Comparison of ENCODE assay signal across 28 cellular contexts in the genomic region with DNA sequence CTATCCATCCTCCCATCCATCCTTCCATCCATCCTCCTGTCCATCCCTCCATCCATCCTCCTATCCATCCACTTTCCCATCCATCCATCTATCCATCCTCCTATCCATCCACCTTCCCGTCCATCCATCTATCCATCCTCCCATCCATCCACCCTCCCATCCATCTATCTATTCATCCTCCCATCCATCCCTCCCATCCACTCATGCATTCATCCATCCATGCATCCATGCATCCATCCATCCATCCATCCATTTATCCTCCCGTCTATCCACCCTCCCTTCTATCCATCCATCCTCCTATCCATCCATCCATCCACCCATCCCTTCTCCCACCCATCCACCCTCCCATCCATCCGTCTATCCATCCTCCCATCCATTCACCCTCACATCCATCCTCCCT. TPM values are rescaled to one million over a fixed set of nuclear protein-coding genes. Genes with fewer than 3 reads are reported as not detected.
DNase-seq lines count a peak whose midpoint lies in the region; ATAC-seq, FAIRE-seq and TF ChIP-seq lines count a peak whose summit lies in the region.
"Had no signal": no experiment of that assay in that cellular context is flagged by ENCODE, and none has a peak within 500 bp of the region (broad histone marks: within the 10 kb centered on the region; RNA-seq: fewer than 3 reads in every experiment).

No MANE protein-coding gene starts in this region.

- H3K4me1 ChIP-seq in HEK293 (ENCODE audit: control insufficient read depth, insufficient read depth, low read length) (no peaks in the 10 kb centered on the region), K562 (replicated peaks in 1 of 2; ENCODE audit: control insufficient read depth in 2 of 2, insufficient read depth in 2 of 2, low read length in 2 of 2) (peaks cover 0 to 23% of the 10 kb centered on the region in 2 experiments; a peak in 3 of 5 replicates)
- H3K4me1 ChIP-seq: BE2C had no signal

- H2AFZ ChIP-seq in K562 (ENCODE audit: low read depth, low read length): no peak overlapping the region

- H3K9me3 ChIP-seq in HEK293 (ENCODE audit: control insufficient read depth, insufficient read depth, low read depth, low read length) (no peaks in the 10 kb centered on the region), K562 (replicated peaks; ENCODE audit: control insufficient read depth, insufficient read depth, low read depth, low read length) (no peaks in the 10 kb centered on the region; the same call in 1 of the 2 replicates)
- H3K9me3 ChIP-seq: BE2C, BLaER1 had no signal

- H4K20me1 ChIP-seq in K562 (replicated peaks; ENCODE audit: control insufficient read depth, insufficient read depth, low read length): 0 out of 2 replicates have a peak, but pooled peaks cover 8% of the 10 kb centered on the region
- H4K20me1 ChIP-seq: BLaER1 had no signal

- in situ Hi-C loops in K562 (cut with MboI): no loop called here

- no TSS peak for BruUV-seq in K562 (replicated peaks; lab: Mats Ljungman, UMichigan)

- DNase-seq in K562 (ENCODE audit: extremely low read depth in 1 of 4, low spot score in 3 of 4) (no peak), glutamatergic neuron (no peak), ecto neural progenitor cell (ENCODE audit: low spot score) (no peak)
- DNase-seq: 8988T; ACHN; BE2C; C1 segment of cervical spinal cord; CD4-positive, alpha-beta memory T cell; CD4-positive, CD25-positive, alpha-beta regulatory T cell; CD8-positive, alpha-beta memory T cell; COR-L47; DMS 273 treated with DMSO at 0.1 percent for 48 hours; DMS153; DMS53; DMS79; DND-41; EL; GDM1 had no signal

- H3K27ac ChIP-seq in HEK293 (ENCODE audit: extremely low read depth, low read depth, low read length) (no peak overlapping the region), K562 (ENCODE audit: extremely low read depth, low read depth, low read length) (no peak overlapping the region)
- H3K27ac ChIP-seq: BLaER1 had no signal

- peaks cover 52 to 78% of the 10 kb centered on the region in 2 experiments; a peak in 4 of 5 replicates for H3K27me3 ChIP-seq in K562 (ENCODE audit: control insufficient read depth in 2 of 2, insufficient read depth in 2 of 2, low read length in 2 of 2)
- H3K27me3 ChIP-seq: BLaER1 had no signal

- no peak for TF ChIP-seq RAD21 in K562 (CRISPR knock-in tag; conservative IDR thresholded peaks at IDR 0.05 in 1 of 2, IDR thresholded peaks at IDR 0.05 in 1 of 2)

- no peak overlapping the region for H3K4me3 Mint-ChIP-seq in glutamatergic neuron (ENCODE audit: unreplicated experiment)
- H3K4me3 Mint-ChIP-seq in activated T-helper 17 cell treated with anti-CD3 and anti-CD28 coated beads, Interleukin-2, amount 50 U/mL, for 72 hours: no peak overlapping the region
- H3K4me3 Mint-ChIP-seq: CD14-positive monocyte; CD4-positive, CD25-positive, alpha-beta regulatory T cell; CD8-positive, alpha-beta memory T cell had no signal

- TF ChIP-seq POLR2A in K562 (conservative IDR thresholded peaks at IDR 0.05): no peak

- CTCF ChIA-PET in HEK293 (lab: Yijun Ruan, JAX) (interaction anchor here (0.7 kb wide), 1 partner anchor 13 kb away, joined by 3 read pairs; no protein-coding TSS in a partner anchor), K562 (lab: Yijun Ruan, JAX; ENCODE audit: low intra/inter-chr PET ratio) (no interaction called here)

- H3K4me2 ChIP-seq in K562 (ENCODE audit: insufficient read depth, low read length): no peak overlapping the region
- H3K4me2 ChIP-seq: BLaER1 had no signal

- peaks cover 25% of the 10 kb centered on the region for H3K4me1 Mint-ChIP-seq in glutamatergic neuron (ENCODE audit: low read depth, unreplicated experiment)
- peaks cover 18% of the 10 kb centered on the region for H3K4me1 Mint-ChIP-seq in activated T-helper 17 cell treated with anti-CD3 and anti-CD28 coated beads, Interleukin-2, amount 50 U/mL, for 72 hours
- H3K4me1 Mint-ChIP-seq: CD14-positive monocyte had no signal

- WGBS in K562 (ENCODE audit: insufficient coverage, low coverage, missing lambda C conversion rate): 4% methylated on average over 3 of the region's 3 CpGs

- no peak for ATAC-seq in K562
- no peak for ATAC-seq in activated T-helper 17 cell treated with anti-CD3 and anti-CD28 coated beads, Interleukin-2, amount 50 U/mL, for 72 hours (replicated peaks)
- no peak for ATAC-seq in HG02938 (IDR thresholded peaks at IDR 0.05; ENCODE audit: unreplicated experiment)
- ATAC-seq: GM12878 had no signal

- H3K9me3 Mint-ChIP-seq in glutamatergic neuron (ENCODE audit: unreplicated experiment): peaks cover 14% of the 10 kb centered on the region
- H3K9me3 Mint-ChIP-seq in activated T-helper 17 cell treated with anti-CD3 and anti-CD28 coated beads, Interleukin-2, amount 50 U/mL, for 72 hours: no peaks in the 10 kb centered on the region

- TF ChIP-seq CTCF in HEK293 (tag by site-specific recombination; IDR thresholded peaks at IDR 0.05): no peak
- no peak for TF ChIP-seq CTCF in K562 (IDR thresholded peaks at IDR 0.05 in 2 of 3, conservative IDR thresholded peaks at IDR 0.05 in 1 of 3; ENCODE audit: insufficient read depth in 2 of 3, low read depth in 1 of 3, low read length in 3 of 3)
- TF ChIP-seq CTCF in glutamatergic neuron (IDR thresholded peaks at IDR 0.05; ENCODE audit: partially characterized antibody, unreplicated experiment): no peak

- H3K79me2 ChIP-seq in K562 (ENCODE audit: control insufficient read depth, insufficient read depth, low read length): no peaks in the 10 kb centered on the region

- intact Hi-C loops in K562 (cut with micrococcal nuclease): no loop called here

- H3K4me3 ChIP-seq in HEK293 (ENCODE audit: low read depth, low read length) (no peak overlapping the region), K562 (no peak overlapping the region)
- H3K4me3 ChIP-seq: BLaER1, GM12878 had no signal

- H3K36me3 ChIP-seq in HEK293 (ENCODE audit: control insufficient read depth in 2 of 2, insufficient read depth in 1 of 2, low read length in 2 of 2) (no peaks in the 10 kb centered on the region), K562 (ENCODE audit: control insufficient read depth, insufficient read depth, low read length) (no peaks in the 10 kb centered on the region)
- H3K36me3 ChIP-seq: BE2C, BLaER1 had no signal

- peaks cover 4% of the 10 kb centered on the region for H3K36me3 Mint-ChIP-seq in glutamatergic neuron (ENCODE audit: unreplicated experiment)
- no peaks in the 10 kb centered on the region for H3K36me3 Mint-ChIP-seq in activated T-helper 17 cell treated with anti-CD3 and anti-CD28 coated beads, Interleukin-2, amount 50 U/mL, for 72 hours (ENCODE audit: low read depth)
- H3K36me3 Mint-ChIP-seq: CD14-positive monocyte; CD4-positive, alpha-beta memory T cell; CD4-positive, CD25-positive, alpha-beta regulatory T cell had no signal

- H3K27ac Mint-ChIP-seq in glutamatergic neuron (ENCODE audit: unreplicated experiment): peak overlapping the region; percentile 31
- no peak overlapping the region for H3K27ac Mint-ChIP-seq in activated T-helper 17 cell treated with anti-CD3 and anti-CD28 coated beads, Interleukin-2, amount 50 U/mL, for 72 hours
- H3K27ac Mint-ChIP-seq: CD14-positive monocyte; CD4-positive, alpha-beta memory T cell; CD8-positive, alpha-beta memory T cell had no signal

- TF ChIP-seq EP300 in K562 (IDR thresholded peaks at IDR 0.05; ENCODE audit: low read length): no peak

- H3K9me1 ChIP-seq in K562 (ENCODE audit: control insufficient read depth, insufficient read depth, low read length): no peaks in the 10 kb centered on the region

- POLR2A ChIA-PET in HEK293 (lab: Yijun Ruan, JAX) (no interaction called here), K562 (lab: Yijun Ruan, JAX) (interaction anchor here (0.5 to 0.9 kb wide), 2 partner anchors 43 to 191 kb away, joined by 3 read pairs; no protein-coding TSS in a partner anchor)

- peaks cover 10% of the 10 kb centered on the region for H3K27me3 Mint-ChIP-seq in glutamatergic neuron (ENCODE audit: unreplicated experiment)
- peaks cover 42% of the 10 kb centered on the region for H3K27me3 Mint-ChIP-seq in activated T-helper 17 cell treated with anti-CD3 and anti-CD28 coated beads, Interleukin-2, amount 50 U/mL, for 72 hours

- no peak for FAIRE-seq in K562 (lab: Jason Lieb, UNC)
- FAIRE-seq: A204.1, GM12878, GM12892, GM18507 had no signal

- no peak overlapping the region; a peak in 1 of 4 replicates for H3K9ac ChIP-seq in K562 (ENCODE audit: insufficient read depth in 1 of 2, low read depth in 2 of 2, low read length in 2 of 2)
- H3K9ac ChIP-seq: BLaER1 had no signal

RNA-seq across cellular contexts. Expression of a gene that starts 25.2 kb away (rescaled TPM):
- total RNA-seq in K562 (2011; cell fraction: chromatin; rRNA removed; ENCODE audit: low replicate concordance): 26.2 and 74.4 TPM in 2 replicates
- 89.7 and 92.9 TPM in 2 replicates for total RNA-seq in K562 (2011; cell fraction: nucleolus; rRNA removed)
- 63.3 and 66.8 TPM in 2 replicates for total RNA-seq in K562 (2011; cell fraction: nucleoplasm; rRNA removed)
- total RNA-seq in K562 (2014; rRNA removed): 122 and 132 TPM in 2 replicates
- 46.5 and 57.2 TPM in 2 replicates for total RNA-seq in K562 (2014; rRNA removed; fragmentation: Illumina TruSeq; extraction: Trizol)
- 81.5 and 83.4 TPM in 2 replicates for total RNA-seq in K562 (2015; rRNA removed; fragmentation: Illumina TruSeq; extraction: Trizol)
- 77.3 and 80.1 TPM in 2 replicates for total RNA-seq in K562 (2021)
- polyA plus RNA-seq in K562 (2011; rRNA removed): 93.6 and 96.3 TPM in 2 replicates
- polyA plus RNA-seq in K562 (2011; cell fraction: cytosol; rRNA removed): 110 and 136 TPM in 2 replicates
- 144 and 158 TPM in 2 replicates for polyA plus RNA-seq in K562 (2011; cell fraction: nucleus; rRNA removed)
- polyA plus RNA-seq in K562 (2012): 65.4 and 71.5 TPM in 2 replicates
- polyA plus RNA-seq in K562 (2014; fragmentation: Illumina TruSeq; extraction: Trizol): 54.0 and 64.6 TPM in 2 replicates
- polyA plus RNA-seq in K562 (2014; fragmentation: Nextera tagmentation; extraction: Ambion mirVana): 10 to 100 TPM; 34.8 to 55.3 TPM
- 121 and 136 TPM in 2 replicates for polyA plus RNA-seq in K562 (2014; rRNA removed)
- 20.1 and 30.9 TPM in 2 replicates for polyA minus RNA-seq in K562 (2011; rRNA and poly(A)+ RNA removed)
- 22.6 and 24.3 TPM in 2 replicates for polyA minus RNA-seq in K562 (2011; cell fraction: cytosol; rRNA and poly(A)+ RNA removed)
- 12.3 and 13.9 TPM in 2 replicates for polyA minus RNA-seq in K562 (2011; cell fraction: nucleus; rRNA and poly(A)+ RNA removed)
- 56.6 TPM for total RNA-seq in glutamatergic neuron (ENCODE audit: unreplicated experiment)
- 10 to 100 TPM; 26.4 to 46.4 TPM for total RNA-seq in activated T-helper 17 cell treated with anti-CD3 and anti-CD28 coated beads, Interleukin-2, amount 50 U/mL, for 72 hours

RNA-seq across cellular contexts. Expression of a gene that starts 39.0 kb away (rescaled TPM):
- 0.32 and 2.6 TPM in 2 replicates for total RNA-seq in K562 (2011; cell fraction: chromatin; rRNA removed; ENCODE audit: low replicate concordance)
- 0.66 and 1.5 TPM in 2 replicates for total RNA-seq in K562 (2011; cell fraction: nucleolus; rRNA removed)
- 0.29 and 1.8 TPM in 2 replicates for total RNA-seq in K562 (2011; cell fraction: nucleoplasm; rRNA removed)
- total RNA-seq in K562 (2014; rRNA removed) (0.18 TPM in 1 of 2 replicates, not detected in the other), K562 (2014; rRNA removed; fragmentation: Illumina TruSeq; extraction: Trizol) (not detected in 2 replicates), K562 (2015; rRNA removed; fragmentation: Illumina TruSeq; extraction: Trizol) (not detected in 2 replicates), K562 (2021) (0.11 and 0.31 TPM in 2 replicates), glutamatergic neuron (ENCODE audit: unreplicated experiment) (20.7 TPM)
- polyA plus RNA-seq in K562 (2011; rRNA removed) (0.10 and 0.20 TPM in 2 replicates), K562 (2014; fragmentation: Illumina TruSeq; extraction: Trizol) (not detected in 2 replicates), K562 (2014; fragmentation: Nextera tagmentation; extraction: Ambion mirVana) (not detected), K562 (2014; rRNA removed) (not detected in 2 replicates)
- polyA plus RNA-seq in K562 (2011; cell fraction: cytosol; rRNA removed): 0.12 and 0.72 TPM in 2 replicates
- polyA plus RNA-seq in K562 (2011; cell fraction: nucleus; rRNA removed): 0.53 and 1.7 TPM in 2 replicates
- polyA plus RNA-seq in K562 (2012): 0.04 and 0.12 TPM in 2 replicates
- polyA minus RNA-seq in K562 (2011; rRNA and poly(A)+ RNA removed): 0.14 and 0.15 TPM in 2 replicates
- 0.19 and 0.27 TPM in 2 replicates for polyA minus RNA-seq in K562 (2011; cell fraction: cytosol; rRNA and poly(A)+ RNA removed)
- polyA minus RNA-seq in K562 (2011; cell fraction: nucleus; rRNA and poly(A)+ RNA removed): 0.89 and 1.1 TPM in 2 replicates
- not detected for total RNA-seq in activated T-helper 17 cell treated with anti-CD3 and anti-CD28 coated beads, Interleukin-2, amount 50 U/mL, for 72 hours
- total RNA-seq: A673; CD4-positive, alpha-beta memory T cell; CD4-positive, CD25-positive, alpha-beta regulatory T cell; CD8-positive, alpha-beta memory T cell had no signal
- polyA plus RNA-seq: CD14-positive monocyte; CD4-positive, alpha-beta memory T cell; CD8-positive, alpha-beta memory T cell had no signal
